In genomic region chr22:43006016-43006505, GRCh38 we compare ENCODE assay signal across 15 cellular contexts.
"Had no signal": no experiment of that assay in that cellular context is flagged by ENCODE, and none has a peak within 500 bp of the region (broad histone marks: within the 10 kb centered on the region; RNA-seq: fewer than 3 reads in every experiment).

No MANE protein-coding gene starts in this region.

- FAIRE-seq: colon, endothelial cell of umbilical vein, islet of Langerhans, small intestine had no signal

- H3K4me2 ChIP-seq: neural progenitor cell had no signal

- H3K9ac ChIP-seq: neural progenitor cell had no signal

- H3K9me3 ChIP-seq: tibial nerve had no signal

- H3K4me3 ChIP-seq: neural progenitor cell, tibial nerve had no signal

- H2AFZ ChIP-seq: neural progenitor cell had no signal

- H3K27me3 ChIP-seq: foreskin keratinocyte, neural progenitor cell, tibial nerve had no signal

- DNase-seq: activated CD4-positive, alpha-beta memory T cell treated with anti-CD3 and anti-CD28 coated beads for 36 hours; activated naive CD8-positive, alpha-beta T cell treated with anti-CD3 and anti-CD28 coated beads, Interleukin-2, amount 50 U/mL, for 24 hours; activated T-cell treated with anti-CD3 and anti-CD28 coated beads, Interleukin-2, amount 50 U/mL, for 72 hours; foreskin keratinocyte; mesendoderm; stimulated activated CD4-positive, alpha-beta T cell treated with anti-CD3 and anti-CD28 coated beads, Interleukin-1b, Interleukin-23, amount 100 ng/mL, for 48 hours; SW 1271 had no signal

- H3K36me3 ChIP-seq: neural progenitor cell, tibial nerve had no signal

- H3K27ac ChIP-seq: foreskin keratinocyte, neural progenitor cell, tibial nerve had no signal

- ATAC-seq: activated naive CD8-positive, alpha-beta T cell treated with anti-CD3 and anti-CD28 coated beads, Interleukin-2, amount 50 U/mL, for 24 hours; activated T-cell treated with anti-CD3 and anti-CD28 coated beads, Interleukin-2, amount 50 U/mL, for 72 hours; foreskin keratinocyte; left lobe of liver; stimulated activated memory B cell treated with anti-CD40 and anti-IgM and Interleukin-4, amounts not matched to agents 10 μg/mL and 1 μg/mL and 100 μg/mL, for 72 hours had no signal
